Comparison of ENCODE assay signal across 8 cellular contexts in the genomic region with DNA sequence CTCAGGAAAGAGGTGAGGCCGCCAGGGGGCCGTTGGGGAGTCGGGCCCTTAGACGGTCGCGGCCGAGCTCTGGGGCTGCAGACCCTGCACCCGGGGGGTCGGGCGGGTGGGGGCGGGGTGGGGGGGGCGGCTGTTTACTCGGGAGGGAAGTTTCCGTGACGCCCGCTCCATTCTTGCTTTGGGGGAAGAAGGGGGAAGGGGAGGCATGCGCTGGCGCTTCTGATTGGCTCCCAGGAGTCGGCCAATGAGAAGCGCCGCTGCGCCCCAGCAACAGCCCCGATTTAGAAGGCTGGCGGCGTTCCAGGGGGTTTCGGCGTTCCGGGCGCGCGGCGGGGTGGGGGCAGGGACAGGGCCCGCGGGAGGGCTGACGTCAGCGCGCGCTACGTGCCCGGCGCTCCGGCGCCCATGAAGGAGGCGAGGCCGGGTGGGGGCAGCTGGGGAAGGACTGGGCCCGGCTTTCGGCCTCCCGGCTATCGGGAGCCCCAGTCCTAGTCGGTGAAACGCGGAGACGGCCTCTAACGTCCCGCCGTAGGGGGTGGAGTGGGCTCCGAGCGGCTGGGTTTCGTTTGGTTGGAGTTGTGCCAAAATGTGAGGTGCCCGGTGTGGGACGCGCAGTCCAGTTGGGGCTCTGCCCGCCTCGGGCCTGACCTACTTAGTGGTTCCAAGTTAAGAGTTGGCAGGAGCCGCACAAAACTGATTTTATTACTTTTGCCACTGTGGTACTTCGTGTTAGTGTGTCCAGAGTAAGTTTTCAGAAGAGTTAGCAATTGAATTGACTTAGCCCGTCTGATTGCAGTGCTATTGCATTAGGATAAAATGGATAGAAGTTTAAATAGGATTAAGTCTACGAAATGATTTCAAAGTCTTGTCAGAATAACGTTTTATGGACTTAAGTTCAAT. TPM values are rescaled to one million over a fixed set of nuclear protein-coding genes. Genes with fewer than 3 reads are reported as not detected.
DNase-seq lines count a peak whose midpoint lies in the region; ATAC-seq, FAIRE-seq and TF ChIP-seq lines count a peak whose summit lies in the region.

No MANE protein-coding gene starts in this region.

- no peak overlapping the region for H2AFZ ChIP-seq in keratinocyte (ENCODE audit: control insufficient read depth, low read length)

- H3K4me2 ChIP-seq in keratinocyte (ENCODE audit: control insufficient read depth, extremely low read depth, insufficient read depth, low read depth, low read length), result peak overlapping the region; percentile 87

- ATAC-seq in GM18909 (IDR thresholded peaks at IDR 0.05; ENCODE audit: poor library complexity, unreplicated experiment) (peak; percentile 69), HG03196 (IDR thresholded peaks at IDR 0.05; ENCODE audit: unreplicated experiment) (peak; percentile 61)
- peak; percentile 47 for ATAC-seq in central memory CD8-positive, alpha-beta T cell (replicated peaks; ENCODE audit: extremely low read depth, poor library complexity, severe bottlenecking)

- H3K36me3 ChIP-seq in keratinocyte (ENCODE audit: control insufficient read depth in 2 of 2, extremely low read depth in 1 of 2, insufficient read depth in 2 of 2, low read length in 2 of 2), result peaks cover 0 to 6% of the 10 kb centered on the region in 2 experiments

- no peak for FAIRE-seq in keratinocyte (lab: Jason Lieb, UNC)

- H3K4me3 ChIP-seq in AG09309 (ENCODE audit: control insufficient read depth, low read depth, low read length) (peak overlapping the region; percentile 73), keratinocyte (ENCODE audit: control insufficient read depth in 2 of 3, extremely low read depth in 1 of 3, insufficient read depth in 2 of 3, low read depth in 1 of 3, low read length in 3 of 3) (peak overlapping the region; percentile 87 to 95 (median 93))

- H3K9me1 ChIP-seq in keratinocyte (ENCODE audit: control insufficient read depth, extremely low read depth, insufficient read depth, low read length), result no peaks in the 10 kb centered on the region

- H3K36me3 Mint-ChIP-seq in central memory CD8-positive, alpha-beta T cell (ENCODE audit: insufficient read depth), result peaks cover 77% of the 10 kb centered on the region

- H3K9me3 ChIP-seq in keratinocyte (ENCODE audit: control insufficient read depth, low read depth, low read length), result no peaks in the 10 kb centered on the region

- no peaks in the 10 kb centered on the region for H3K27me3 ChIP-seq in keratinocyte (ENCODE audit: control insufficient read depth, extremely low read depth, insufficient read depth, low read length)

- peak overlapping the region; percentile 94 for H3K4me3 Mint-ChIP-seq in central memory CD8-positive, alpha-beta T cell

- TF ChIP-seq CTCF in AG09309 (IDR thresholded peaks at IDR 0.05; ENCODE audit: control insufficient read depth, insufficient read depth, low read depth, low read length, missing control alignments) (no peak), keratinocyte (optimal IDR thresholded peaks at IDR 0.05 in 1 of 3, IDR thresholded peaks at IDR 0.05 in 1 of 3, conservative IDR thresholded peaks at IDR 0.05 in 1 of 3; ENCODE audit: extremely low read depth in 1 of 3, insufficient read depth in 2 of 3, low read length in 3 of 3) (no peak)

- H3K4me1 Mint-ChIP-seq in central memory CD8-positive, alpha-beta T cell, result peaks cover 53% of the 10 kb centered on the region

- peak overlapping the region; percentile 97 for H3K27ac Mint-ChIP-seq in central memory CD8-positive, alpha-beta T cell (ENCODE audit: low read depth)

- no peaks in the 10 kb centered on the region for H3K27me3 Mint-ChIP-seq in central memory CD8-positive, alpha-beta T cell

- no peaks in the 10 kb centered on the region for H3K9me3 Mint-ChIP-seq in central memory CD8-positive, alpha-beta T cell

- H3K79me2 ChIP-seq in keratinocyte (ENCODE audit: control insufficient read depth, insufficient read depth, low read length), result peaks cover 21% of the 10 kb centered on the region

- peaks cover 13% of the 10 kb centered on the region for H3K4me1 ChIP-seq in keratinocyte (ENCODE audit: control insufficient read depth, extremely low read depth, insufficient read depth, low read length)

- no peaks in the 10 kb centered on the region for H4K20me1 ChIP-seq in keratinocyte (ENCODE audit: control insufficient read depth, extremely low read depth, insufficient read depth, low read length)

- dilution Hi-C loops in keratinocyte (cut with MboI; ENCODE audit: extremely low pct_ligation_motif_present, low sequenced_read_pairs), result no loop called here

- H3K9ac ChIP-seq in keratinocyte (ENCODE audit: control insufficient read depth, extremely low read depth, insufficient read depth, low read length), result peak overlapping the region; percentile 99

- peak overlapping the region; percentile 96 for H3K27ac ChIP-seq in keratinocyte (ENCODE audit: control insufficient read depth, insufficient read depth, low read length)

- peak; percentile 89 for DNase-seq in AG09309 (ENCODE audit: low read depth)
- peak; percentile 98 for DNase-seq in NCI-H345 (lab: John Stamatoyannopoulos, UW)
- DNase-seq in activated CD4-positive, CD25-positive, alpha-beta regulatory T cell treated with anti-CD3 and anti-CD28 coated beads, Interleukin-2, amount 50 U/mL, for 16 hours (ENCODE audit: low read depth, low spot score), result peak; percentile 95
- peak; percentile 96 to 98 for DNase-seq in central memory CD8-positive, alpha-beta T cell (ENCODE audit: low spot score in 2 of 2)
- DNase-seq in keratinocyte (ENCODE audit: low read depth, low spot score), result peak; percentile 56
- peak; percentile 95 to 98 (median 97) for DNase-seq in stimulated activated CD4-positive, alpha-beta T cell treated with anti-CD3 and anti-CD28 coated beads, Interleukin-12 subunit alpha, Interleukin-12 subunit beta, amount 100 ng/mL, for 48 hours (ENCODE audit: low read depth in 2 of 3, low spot score in 1 of 3)

RNA-seq across cellular contexts. Expression of gene PNRC1, which starts 1.1 kb away (rescaled TPM):
- polyA plus RNA-seq in keratinocyte, result 7.1 to 34.6 TPM (median 19.5 TPM) in 3 replicates
- polyA plus RNA-seq in keratinocyte (2011; ENCODE audit: low read depth), result 27.9 TPM
- 20.1 and 25.6 TPM in 2 replicates for polyA plus RNA-seq in keratinocyte (2011; cell fraction: cytosol; rRNA removed)
- polyA plus RNA-seq in keratinocyte (2011; cell fraction: nucleus; rRNA removed), result 66.6 and 75.8 TPM in 2 replicates
- 30.0 and 158 TPM in 2 replicates for polyA plus RNA-seq in keratinocyte (2012; ENCODE audit: low replicate concordance)
- 16.3 to 30.3 TPM (median 18.2 TPM) in 3 replicates for polyA minus RNA-seq in keratinocyte
- 50.1 TPM for polyA minus RNA-seq in keratinocyte (2011; cell fraction: cytosol; rRNA and poly(A)+ RNA removed)
- 38.1 and 60.5 TPM in 2 replicates for polyA minus RNA-seq in keratinocyte (2011; cell fraction: nucleus; rRNA and poly(A)+ RNA removed)

RNA-seq across cellular contexts. Expression of gene SRSF12, which starts 36.2 kb away (rescaled TPM):
- 0.16 to 0.28 TPM (median 0.19 TPM) in 3 replicates for polyA plus RNA-seq in keratinocyte
- 0.16 TPM for polyA plus RNA-seq in keratinocyte (2011; ENCODE audit: low read depth)
- 0.23 and 0.49 TPM in 2 replicates for polyA plus RNA-seq in keratinocyte (2011; cell fraction: cytosol; rRNA removed)
- 0.10 and 0.28 TPM in 2 replicates for polyA plus RNA-seq in keratinocyte (2011; cell fraction: nucleus; rRNA removed)
- polyA plus RNA-seq in keratinocyte (2012; ENCODE audit: low replicate concordance), result 0.17 and 0.42 TPM in 2 replicates
- polyA minus RNA-seq in keratinocyte, result 0.16 to 0.46 TPM in 2 of 3 replicates, not detected in the other
- not detected for polyA minus RNA-seq in keratinocyte (2011; cell fraction: cytosol; rRNA and poly(A)+ RNA removed)
- polyA minus RNA-seq in keratinocyte (2011; cell fraction: nucleus; rRNA and poly(A)+ RNA removed), result 0.11 TPM in 1 of 2 replicates, not detected in the other

Comparison
In these comparisons a context has a peak if more than half of its experiments do, and no peak if none do; other contexts are left out.
1. Peak in every context shown above with its lines: DNase-seq, ATAC-seq, H3K4me3 ChIP-seq and H3K27ac ChIP-seq.